Comparison of ENCODE assay signal across 12 cellular contexts in the genomic region with DNA sequence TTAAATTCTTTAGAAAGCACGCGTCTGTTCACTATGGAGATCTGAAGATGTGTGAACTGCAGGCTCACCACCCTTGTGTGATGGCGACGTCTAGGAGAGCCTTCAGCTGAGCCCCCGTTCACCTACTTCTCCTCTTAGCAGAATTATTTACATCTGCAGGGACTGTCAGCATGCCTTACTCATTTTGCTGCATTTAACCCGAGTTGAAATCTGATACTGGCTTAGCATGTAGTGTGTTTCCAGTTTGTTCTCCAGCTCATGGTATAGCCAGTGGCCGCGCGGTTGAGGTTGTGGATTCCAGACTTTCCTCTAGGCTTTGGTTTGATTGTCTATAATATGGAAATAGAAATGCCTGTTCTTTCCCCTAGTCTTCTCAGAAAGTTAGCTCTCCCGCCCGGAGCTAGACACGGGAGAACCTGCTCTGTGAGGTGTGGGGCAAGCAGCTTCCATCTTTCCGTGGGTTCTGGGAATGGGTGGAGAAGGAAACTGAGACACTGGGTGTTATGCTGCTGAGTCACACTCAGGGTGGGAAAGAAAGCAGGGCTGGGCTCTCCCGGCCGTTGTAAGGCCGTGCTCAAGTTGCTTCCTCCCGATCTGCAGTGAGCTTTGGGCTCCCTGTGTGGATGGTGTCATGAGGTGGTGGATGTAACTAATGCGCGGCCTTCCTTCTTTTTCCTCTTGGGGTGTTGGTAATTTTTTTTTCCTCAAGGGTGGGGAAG.
A peak's percentile ranks its signal among the peaks of the same experiment; 100 is the strongest.
DNase-seq lines count a peak whose midpoint lies in the region; ATAC-seq, FAIRE-seq and TF ChIP-seq lines count a peak whose summit lies in the region.
"Had no signal": no experiment of that assay in that cellular context is flagged by ENCODE, and none has a peak within 500 bp of the region (broad histone marks: within the 10 kb centered on the region; RNA-seq: fewer than 3 reads in every experiment).

No MANE protein-coding gene starts in this region.

- H3K27me3 ChIP-seq in body of pancreas = no peaks in the 10 kb centered on the region

- ATAC-seq in body of pancreas = no peak
- ATAC-seq in GM21423 (IDR thresholded peaks at IDR 0.05; ENCODE audit: unreplicated experiment) = no peak
- no peak for ATAC-seq in HG03469 (IDR thresholded peaks at IDR 0.05; ENCODE audit: unreplicated experiment)
- ATAC-seq: stimulated activated memory B cell treated with anti-CD40 and anti-IgM and Interleukin-4, amounts not matched to agents 10 μg/mL and 1 μg/mL and 100 μg/mL, for 72 hours had no signal

- no peak for TF ChIP-seq CTCF in body of pancreas (IDR thresholded peaks at IDR 0.05)

- peak overlapping the region in 3 of 4 donors; percentile 83 to 89 (median 86) for H3K27ac ChIP-seq in body of pancreas
- peak overlapping the region in 20 of 21 experiments; percentile 14 to 92 (median 84) for H3K27ac ChIP-seq in skin epidermis

- no peak overlapping the region for H3K4me3 ChIP-seq in body of pancreas
- no peak overlapping the region for H3K4me3 ChIP-seq in skin epidermis

- WGBS in body of pancreas, 2 donors = 80 to 93% methylated on average over 15 to 19 of the region's 19 CpGs

- H3K36me3 ChIP-seq in body of pancreas (replicated peaks in 1 of 2; ENCODE audit: insufficient read depth in 1 of 2, low read depth in 2 of 2) = no peaks in the 10 kb centered on the region

- FAIRE-seq in H54 (lab: Jason Lieb, UNC) = no peak
- FAIRE-seq: G401.6 had no signal

- DNase-seq in H54 (ENCODE audit: insufficient read length, low spot score) (no peak), body of pancreas (no peak), hepatic stellate cell (ENCODE audit: low spot score) (peak; percentile 71), NCI-H146 treated with DMSO at 0.1 percent for 48 hours (lab: John Stamatoyannopoulos, UW; ENCODE audit: unreplicated experiment) (no peak), superior temporal gyrus (ENCODE audit: extremely low spot score) (no peak)
- DNase-seq: foreskin melanocyte, posterior cingulate gyrus had no signal

- peaks cover 35% of the 10 kb centered on the region for H3K4me1 ChIP-seq in body of pancreas

- H3K9me3 ChIP-seq in body of pancreas = no peaks in the 10 kb centered on the region

- intact Hi-C loops in body of pancreas (cut with DNase I) = no loop called here

- TF ChIP-seq POLR2A in H54 (IDR thresholded peaks at IDR 0.05; ENCODE audit: low read depth, low read length) (0 out of 2 replicates have a peak, but pooled peaks have one; percentile 26), body of pancreas (IDR thresholded peaks at IDR 0.05) (no peak)
